In genomic region chr15:31302778-31303433, GRCh38 we compare ENCODE assay signal across 10 cellular contexts. TPM values are rescaled to one million over a fixed set of nuclear protein-coding genes. Genes with fewer than 3 reads are reported as not detected.
DNase-seq lines count a peak whose midpoint lies in the region; ATAC-seq, FAIRE-seq and TF ChIP-seq lines count a peak whose summit lies in the region.
"Had no signal": no experiment of that assay in that cellular context is flagged by ENCODE, and none has a peak within 500 bp of the region (broad histone marks: within the 10 kb centered on the region; RNA-seq: fewer than 3 reads in every experiment).

No MANE protein-coding gene starts in this region.

- peak; percentile 33 for FAIRE-seq in GM12891 (lab: Jason Lieb, UNC)

- no peak overlapping the region for H3K18ac ChIP-seq in mesendoderm (ENCODE audit: low read length)

- H4K5ac ChIP-seq in mesendoderm (ENCODE audit: low read length) = no peak overlapping the region

- DNase-seq in CD14-positive monocyte (ENCODE audit: low spot score) = peak; percentile 35
- DNase-seq in GM12891 (ENCODE audit: insufficient read length, low spot score) = no peak
- DNase-seq in activated CD4-positive, alpha-beta memory T cell treated with anti-CD3 and anti-CD28 coated beads for 36 hours = no peak
- DNase-seq in mesendoderm = peak; percentile 47
- no peak for DNase-seq in COLO829 (ENCODE audit: low spot score)
- DNase-seq in cerebellum (ENCODE audit: low spot score) = no peak
- no peak for DNase-seq in GOT3 (lab: John Stamatoyannopoulos, UW)
- DNase-seq: GF-D8, NCI-H2081 treated with DMSO at 0.1 percent for 48 hours had no signal

- no peak overlapping the region for H2BK15ac ChIP-seq in mesendoderm (replicated peaks; ENCODE audit: low read depth)

- no peak overlapping the region for H3K4me3 Mint-ChIP-seq in CD14-positive monocyte
- no peak overlapping the region for H3K4me3 Mint-ChIP-seq in activated CD4-positive, alpha-beta memory T cell treated with anti-CD3 and anti-CD28 coated beads for 36 hours

- H3K9me3 Mint-ChIP-seq in CD14-positive monocyte = peaks cover 0 to 3% (median 0%) of the 10 kb centered on the region in 7 donors
- no peaks in the 10 kb centered on the region for H3K9me3 Mint-ChIP-seq in activated CD4-positive, alpha-beta memory T cell treated with anti-CD3 and anti-CD28 coated beads for 36 hours

- no peak for TF ChIP-seq POLR2A in GM12891 (IDR thresholded peaks at IDR 0.05; ENCODE audit: low read depth, low read length)

- no peak overlapping the region for H3K23ac ChIP-seq in mesendoderm (ENCODE audit: low read length)

- H3K27ac ChIP-seq in mesendoderm (ENCODE audit: low read depth, low read length) = no peak overlapping the region

- no peaks in the 10 kb centered on the region for H3K79me2 ChIP-seq in mesendoderm (ENCODE audit: control insufficient read depth, insufficient read depth, low read length)

- no peak overlapping the region for H4K8ac ChIP-seq in mesendoderm (ENCODE audit: low read depth, low read length)

- no peaks in the 10 kb centered on the region for H3K79me1 ChIP-seq in mesendoderm (ENCODE audit: low read length)

- no CpG with 5 or more reads among the region's 12 CpGs for WGBS in mesendoderm (ENCODE audit: extremely low coverage, insufficient coverage, low lambda C conversion rate)

- no peaks in the 10 kb centered on the region for H3K36me3 ChIP-seq in mesendoderm (ENCODE audit: control insufficient read depth, insufficient read depth, low read length)

- H3K4me1 Mint-ChIP-seq in CD14-positive monocyte = peaks cover 37% of the 10 kb centered on the region
- H3K4me1 Mint-ChIP-seq in activated CD4-positive, alpha-beta memory T cell treated with anti-CD3 and anti-CD28 coated beads for 36 hours (ENCODE audit: low read depth) = peaks cover 13% of the 10 kb centered on the region

- no peak overlapping the region for H2AK5ac ChIP-seq in mesendoderm (ENCODE audit: low read length)

- CTCF ChIA-PET in activated CD4-positive, alpha-beta memory T cell treated with anti-CD3 and anti-CD28 coated beads for 36 hours (lab: Charles Lee) = interaction anchor here (0.6 to 1.1 kb wide), 4 partner anchors 14 to 186 kb away, joined by 4 to 8 read pairs (median 4); no protein-coding TSS in a partner anchor

- H3K36me3 Mint-ChIP-seq in CD14-positive monocyte = peaks cover 2 to 3% of the 10 kb centered on the region in 2 donors
- no peaks in the 10 kb centered on the region for H3K36me3 Mint-ChIP-seq in activated CD4-positive, alpha-beta memory T cell treated with anti-CD3 and anti-CD28 coated beads for 36 hours

- POLR2A ChIA-PET in activated CD4-positive, alpha-beta memory T cell treated with anti-CD3 and anti-CD28 coated beads for 36 hours (lab: Charles Lee) = no interaction called here

- no peak for ATAC-seq in HG03159 (IDR thresholded peaks at IDR 0.05; ENCODE audit: unreplicated experiment)

- H2BK120ac ChIP-seq in mesendoderm (ENCODE audit: low read depth, low read length) = no peak overlapping the region

- H3K56ac ChIP-seq in mesendoderm (ENCODE audit: low read length) = no peak overlapping the region

- H3K4me1 ChIP-seq in mesendoderm (ENCODE audit: control insufficient read depth, low read depth, low read length) = peaks cover 9% of the 10 kb centered on the region

- no peak overlapping the region for H3K9ac ChIP-seq in mesendoderm (ENCODE audit: low read length)

- peak overlapping the region in 5 of 7 donors; percentile 3 to 83 (median 37) for H3K27ac Mint-ChIP-seq in CD14-positive monocyte
- H3K27ac Mint-ChIP-seq in activated CD4-positive, alpha-beta memory T cell treated with anti-CD3 and anti-CD28 coated beads for 36 hours = peak overlapping the region; percentile 5

- H3K4me3 ChIP-seq in mesendoderm (ENCODE audit: low read length) = no peak overlapping the region

- no peak overlapping the region for H2BK5ac ChIP-seq in mesendoderm (ENCODE audit: low read length)

- no peak overlapping the region for H3K4me2 ChIP-seq in mesendoderm (ENCODE audit: low read length)

- peaks cover 1 to 7% (median 2%) of the 10 kb centered on the region in 3 donors for H3K27me3 Mint-ChIP-seq in CD14-positive monocyte (ENCODE audit: low read depth in 3 of 3)
- no peaks in the 10 kb centered on the region for H3K27me3 Mint-ChIP-seq in activated CD4-positive, alpha-beta memory T cell treated with anti-CD3 and anti-CD28 coated beads for 36 hours

- TF ChIP-seq CTCF in CD14-positive monocyte (IDR thresholded peaks at IDR 0.05) = peak; percentile 30

- H3K27me3 ChIP-seq in mesendoderm (ENCODE audit: insufficient read depth, low read length, poor library complexity) = no peaks in the 10 kb centered on the region

- intact Hi-C loops in CD14-positive monocyte (cut with micrococcal nuclease) = no loop called here
- intact Hi-C loops in activated CD4-positive, alpha-beta memory T cell treated with anti-CD3 and anti-CD28 coated beads for 36 hours (cut with micrococcal nuclease) = loop anchor here (5.0 kb wide), 1 partner anchor 41 kb away; no protein-coding TSS in a partner anchor

- no peak overlapping the region for H3K4ac ChIP-seq in mesendoderm (ENCODE audit: low read depth, low read length)

TF ChIP-seq in GM12891, 5 proteins besides CTCF, POLR2A, EP300 and RAD21:
- no peak for TF ChIP-seq SPI1 (IDR thresholded peaks at IDR 0.05; ENCODE audit: low read depth, low read length)
- no peak for TF ChIP-seq PAX5 (IDR thresholded peaks at IDR 0.05; ENCODE audit: insufficient read depth, low read length, severe bottlenecking)
- no peak for TF ChIP-seq POU2F2 (IDR thresholded peaks at IDR 0.05; ENCODE audit: low read depth, low read length)
- no peak for TF ChIP-seq TAF1 (IDR thresholded peaks at IDR 0.05; ENCODE audit: low read depth, low read length)
- no peak for TF ChIP-seq POLR2AphosphoS5 (IDR thresholded peaks at IDR 0.05; ENCODE audit: low read depth, low read length)

RNA-seq across cellular contexts. Expression of gene KLF13, which starts 23.7 kb away (rescaled TPM):
- 10 to 100 TPM; 22.5 to 28.0 TPM for polyA plus RNA-seq in CD14-positive monocyte
- polyA plus RNA-seq in GM12891 (2012; ENCODE audit: low read depth, missing spikeins) = 47.3 TPM
- 100 to 1,000 TPM; 134 to 145 TPM for total RNA-seq in activated CD4-positive, alpha-beta memory T cell treated with anti-CD3 and anti-CD28 coated beads for 36 hours
- polyA plus RNA-seq in mesendoderm (2013, experiment 1 of 2) = 28.4 TPM
- 29.2 TPM for polyA plus RNA-seq in mesendoderm (2013, experiment 2 of 2)
- total RNA-seq in cerebellum = 28.9 TPM

Comparison
In these comparisons a context has a peak if more than half of its experiments do, and no peak if none do; other contexts are left out.
1. DNase-seq: peak in CD14-positive monocyte (single experiment) and mesendoderm (single experiment); none in GM12891 (single experiment), activated CD4-positive, alpha-beta memory T cell treated with anti-CD3 and anti-CD28 coated beads for 36 hours (single experiment), COLO829 (single experiment), cerebellum (single experiment) and GOT3 (single experiment).